Comparison of ENCODE assay signal across 8 cellular contexts in the genomic region with DNA sequence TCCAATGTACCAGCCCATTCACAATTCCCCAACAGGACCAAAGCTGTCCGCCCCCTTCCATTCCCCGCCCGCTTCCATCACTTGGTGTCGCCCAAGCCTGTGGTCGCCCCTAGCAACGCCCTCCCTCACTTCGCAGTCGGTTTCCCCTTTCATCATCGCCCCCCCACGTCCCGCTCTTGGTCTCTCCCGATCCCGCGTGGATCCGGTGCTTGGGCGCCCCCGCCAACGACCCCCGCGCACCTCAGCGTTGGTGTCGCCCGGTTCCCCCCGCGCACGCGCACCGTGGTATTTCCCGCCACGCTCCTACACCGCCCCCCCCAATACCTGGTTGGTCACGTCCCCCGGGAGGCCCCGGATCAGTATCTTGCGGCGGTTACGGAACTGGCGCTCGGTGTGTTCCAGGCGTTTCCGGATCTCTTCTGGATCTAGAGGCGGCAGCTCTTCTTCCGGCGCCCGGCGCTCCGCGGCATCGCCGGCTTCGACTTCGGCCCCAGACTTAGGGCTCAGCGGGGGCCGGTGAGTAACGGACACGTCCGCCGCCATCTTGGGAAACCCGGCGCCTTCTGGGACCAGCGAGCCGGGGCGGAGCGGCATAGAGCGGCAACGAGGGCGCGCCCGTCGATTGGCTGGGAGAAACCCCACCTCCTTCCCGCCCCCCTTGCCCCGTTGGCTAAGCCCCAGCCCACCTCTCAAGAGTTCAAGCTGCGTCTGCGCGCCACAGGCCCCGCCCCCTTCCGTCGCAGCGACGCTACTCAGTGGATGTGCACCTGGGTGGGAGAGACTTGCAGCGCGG. TPM values are rescaled to one million over a fixed set of nuclear protein-coding genes. Genes with fewer than 3 reads are reported as not detected.
DNase-seq lines count a peak whose midpoint lies in the region; ATAC-seq, FAIRE-seq and TF ChIP-seq lines count a peak whose summit lies in the region.

RAVER1 (minus strand) TSS at position 565 of the 793 bp plus-strand sequence; CDS start at position 543, 22 bp downstream.

- POLR2A ChIA-PET in CD4-positive, alpha-beta T cell (lab: Charles Lee), result interaction anchor here (0.6 to 1.9 kb wide), 11 partner anchors 10 to 271 kb away, joined by 3 to 10 read pairs (median 5); partner anchors contain the start of genes FDX2, ICAM1, PPAN and TYK2
- POLR2A ChIA-PET in HepG2 (lab: Yijun Ruan, JAX), result interaction anchor here (0.5 to 6.9 kb wide), 19 partner anchors 9 to 388 kb away, joined by 3 to 79 read pairs (median 5); partner anchors contain the start of genes CDC37, FDX2, ICAM1 and ICAM4

- in situ Hi-C loops in HepG2 (cut with HindIII; ENCODE audit: extremely low pct_ligation_motif_present, low pct_unique_long_range_greater_than_20kb), result no loop called here

- peak; percentile 54 for FAIRE-seq in HepG2 (lab: Jason Lieb, UNC)

- peak; percentile 75 to 92 for TF ChIP-seq POLR2A in HepG2 (IDR thresholded peaks at IDR 0.05; ENCODE audit: insufficient read depth in 1 of 2, low read depth in 2 of 2, low read length in 2 of 2)

- TF ChIP-seq EP300 in HepG2 (IDR thresholded peaks at IDR 0.05; ENCODE audit: low read depth in 2 of 2, low read length in 2 of 2), result no peak; a peak in 1 of 4 replicates
- peak; percentile 43; the same call in 1 of the 2 replicates for TF ChIP-seq EP300 in HepG2 (CRISPR knock-in tag; IDR thresholded peaks at IDR 0.05; ENCODE audit: borderline replicate concordance)

- H3K4me2 ChIP-seq in HepG2 (ENCODE audit: low read depth, low read length), result peak within 1 kb of the TSS; percentile 98

- peak within 1 kb of the TSS; percentile 96 for H3K9ac ChIP-seq in HepG2 (ENCODE audit: insufficient read depth, low read depth, low read length)

- peaks cover 41% of the 10 kb centered on the region for H3K36me3 Mint-ChIP-seq in CD4-positive, alpha-beta T cell (ENCODE audit: low read depth)
- peaks cover 46% of the 10 kb centered on the region for H3K36me3 Mint-ChIP-seq in dendritic cell treated with granulocyte-macrophage colony-stimulating factor and Interleukin-4, amounts not matched to agents 40 ng/mL and 50 ng/mL, for 4 days (ENCODE audit: low read depth)

- CTCF ChIA-PET in CD4-positive, alpha-beta T cell (lab: Charles Lee), result interaction anchor here (0.5 to 1.3 kb wide), 3 partner anchors 57 to 401 kb away, joined by 3 to 7 read pairs (median 6); no protein-coding TSS in a partner anchor
- CTCF ChIA-PET in HepG2 (lab: Yijun Ruan, JAX; ENCODE audit: low intra/inter-chr PET ratio, low total read pairs), result no interaction called here

- BruUV-seq in HepG2 (replicated peaks; lab: Mats Ljungman, UMichigan), result no TSS peak

- ATAC-seq in CD4-positive, alpha-beta T cell (ENCODE audit: poor library complexity), result peak; percentile 96
- ATAC-seq in GM19452 (IDR thresholded peaks at IDR 0.05; ENCODE audit: unreplicated experiment) (peak; percentile 87), HG03575 (IDR thresholded peaks at IDR 0.05; ENCODE audit: extremely low read depth, insufficient number of reproducible peaks, low FRiP score, unreplicated experiment) (peak; percentile 58), HepG2 (peak; percentile 70)

- no peaks in the 10 kb centered on the region for H3K9me3 ChIP-seq in CD4-positive, alpha-beta T cell (ENCODE audit: control insufficient read depth, low read length)
- no peaks in the 10 kb centered on the region for H3K9me3 ChIP-seq in HepG2 (ENCODE audit: low read length)

- no peaks in the 10 kb centered on the region for H3K9me3 Mint-ChIP-seq in CD4-positive, alpha-beta T cell
- no peaks in the 10 kb centered on the region for H3K9me3 Mint-ChIP-seq in dendritic cell treated with granulocyte-macrophage colony-stimulating factor and Interleukin-4, amounts not matched to agents 40 ng/mL and 50 ng/mL, for 4 days

- peak; percentile 42 for TF ChIP-seq RAD21 in HepG2 (CRISPR knock-in tag; IDR thresholded peaks at IDR 0.05)

- peak; percentile 96 to 98 (median 97) for DNase-seq in CD4-positive, alpha-beta T cell
- DNase-seq in NCI-H82 (lab: John Stamatoyannopoulos, UW) (peak; percentile 98), HepG2 (ENCODE audit: low spot score) (peak; percentile 91)
- peak; percentile 97 to 98 for DNase-seq in activated CD4-positive, alpha-beta T cell treated with anti-CD3 and anti-CD28 coated beads, Interleukin-2, amount 50 U/mL, for 4 hours
- peak; percentile 97 for DNase-seq in stimulated activated CD4-positive, alpha-beta T cell treated with anti-CD3 and anti-CD28 coated beads, Interleukin-2, amount 100 ng/mL, for 48 hours

- peaks cover 23% of the 10 kb centered on the region for H3K4me1 Mint-ChIP-seq in CD4-positive, alpha-beta T cell (ENCODE audit: low read depth)
- H3K4me1 Mint-ChIP-seq in dendritic cell treated with granulocyte-macrophage colony-stimulating factor and Interleukin-4, amounts not matched to agents 40 ng/mL and 50 ng/mL, for 4 days (ENCODE audit: low read depth), result peaks cover 44% of the 10 kb centered on the region

- no peaks in the 10 kb centered on the region for H3K27me3 Mint-ChIP-seq in CD4-positive, alpha-beta T cell
- H3K27me3 Mint-ChIP-seq in dendritic cell treated with granulocyte-macrophage colony-stimulating factor and Interleukin-4, amounts not matched to agents 40 ng/mL and 50 ng/mL, for 4 days, result no peaks in the 10 kb centered on the region

- H3K4me3 ChIP-seq in HepG2 (replicated peaks in 1 of 3; ENCODE audit: insufficient read depth in 1 of 3, low read depth in 2 of 3, low read length in 3 of 3), result peak within 1 kb of the TSS; percentile 77 to 89 (median 86)

- H4K20me1 ChIP-seq in HepG2 (ENCODE audit: insufficient read depth, low read length), result peaks cover 12% of the 10 kb centered on the region; the same call in 1 of the 2 replicates

- peak within 1 kb of the TSS; percentile 87 for H3K27ac ChIP-seq in CD4-positive, alpha-beta T cell (ENCODE audit: low read depth, low read length)
- H3K27ac ChIP-seq in HepG2 (ENCODE audit: extremely low read length, insufficient read depth, low read length), result peak within 1 kb of the TSS; percentile 95

- H3K27ac Mint-ChIP-seq in CD4-positive, alpha-beta T cell, result peak within 1 kb of the TSS; percentile 92
- H3K27ac Mint-ChIP-seq in dendritic cell treated with granulocyte-macrophage colony-stimulating factor and Interleukin-4, amounts not matched to agents 40 ng/mL and 50 ng/mL, for 4 days, result peak within 1 kb of the TSS; percentile 92

- under 1% methylated on average over 47 of the region's 82 CpGs for WGBS in HepG2 (ENCODE audit: low lambda C conversion rate)

- no peaks in the 10 kb centered on the region for H3K27me3 ChIP-seq in CD4-positive, alpha-beta T cell (ENCODE audit: control insufficient read depth, insufficient read depth, low read length)
- no peaks in the 10 kb centered on the region; a peak in 1 of 5 replicates for H3K27me3 ChIP-seq in HepG2 (ENCODE audit: control insufficient read depth in 1 of 2, insufficient read depth in 2 of 2, low read length in 2 of 2)

- H3K79me2 ChIP-seq in HepG2 (ENCODE audit: insufficient read depth, low read length), result peaks cover 37% of the 10 kb centered on the region

- H3K4me1 ChIP-seq in HepG2 (ENCODE audit: insufficient read depth, low read length), result peaks cover 37% of the 10 kb centered on the region

- H3K36me3 ChIP-seq in HepG2 (replicated peaks in 1 of 2; ENCODE audit: control insufficient read depth in 1 of 2, insufficient read depth in 2 of 2, low read length in 2 of 2), result peaks cover 18 to 28% of the 10 kb centered on the region in 2 experiments

- H2AFZ ChIP-seq in HepG2 (ENCODE audit: low read length), result no peak within 1 kb of the TSS

- TF ChIP-seq CTCF in CD4-positive, alpha-beta T cell (IDR thresholded peaks at IDR 0.05), result no peak
- TF ChIP-seq CTCF in HepG2 (CRISPR knock-in tag; IDR thresholded peaks at IDR 0.05), result no peak

- H3K4me3 Mint-ChIP-seq in CD4-positive, alpha-beta T cell, result peak within 1 kb of the TSS; percentile 96
- H3K4me3 Mint-ChIP-seq in dendritic cell treated with granulocyte-macrophage colony-stimulating factor and Interleukin-4, amounts not matched to agents 40 ng/mL and 50 ng/mL, for 4 days, result peak within 1 kb of the TSS; percentile 94

- intact Hi-C loops in CD4-positive, alpha-beta T cell (cut with DNase I, micrococcal nuclease), result loop anchor here (1.0 to 5.0 kb wide), 6 partner anchors 18 to 136 kb away; partner anchors contain the start of genes CDC37 (in 1 of the 2), ICAM4 (in 1 of the 2), ICAM5 (in 1 of the 2) and TYK2 (in 1 of the 2)
- intact Hi-C loops in dendritic cell treated with granulocyte-macrophage colony-stimulating factor and Interleukin-4, amounts not matched to agents 40 ng/mL and 50 ng/mL, for 4 days (cut with micrococcal nuclease), result loop anchor here (5.0 kb wide), 1 partner anchor 41 kb away; no protein-coding TSS in a partner anchor
- intact Hi-C loops in HepG2 (cut with micrococcal nuclease; ENCODE audit: unreplicated experiment), result loop anchor here (2.0 kb wide), 1 partner anchor 40 kb away; no protein-coding TSS in a partner anchor

TF ChIP-seq in HepG2, 621 proteins besides CTCF, POLR2A, EP300 and RAD21 (continues in another document):
- TF ChIP-seq THAP11 (CRISPR knock-in tag; IDR thresholded peaks at IDR 0.05) (peak; percentile 84), PAX8 (CRISPR knock-in tag; IDR thresholded peaks at IDR 0.05; ENCODE audit: borderline replicate concordance) (no peak), NR2F2 (IDR thresholded peaks at IDR 0.05; ENCODE audit: borderline replicate concordance, low read depth) (no peak)

RNA-seq across cellular contexts. Expression of gene RAVER1, which starts in this region (rescaled TPM):
- 10 to 100 TPM; 20.5 to 21.3 TPM for total RNA-seq in CD4-positive, alpha-beta T cell
- total RNA-seq in HepG2 (2016; rRNA removed; fragmentation: Illumina TruSeq; extraction: Trizol), result 7.9 and 17.7 TPM in 2 replicates
- 1.7 and 2.4 TPM in 2 replicates for total RNA-seq in HepG2 (2016; cell fraction: cytosol; rRNA removed; fragmentation: Illumina TruSeq; extraction: Trizol; ENCODE audit: low read depth)
- 9.0 and 15.8 TPM in 2 replicates for total RNA-seq in HepG2 (2016; cell fraction: insoluble cytoplasmic fraction; rRNA removed; fragmentation: Illumina TruSeq; extraction: Trizol)
- 6.6 and 7.1 TPM in 2 replicates for total RNA-seq in HepG2 (2016; cell fraction: membrane; rRNA removed; fragmentation: Illumina TruSeq; extraction: Trizol)
- total RNA-seq in HepG2 (2016; cell fraction: nucleus; rRNA removed; fragmentation: Illumina TruSeq; extraction: Trizol), result 16.3 and 16.5 TPM in 2 replicates
- polyA plus RNA-seq in HepG2 (2011; rRNA removed), result 3.6 and 4.4 TPM in 2 replicates
- 1.7 and 2.5 TPM in 2 replicates for polyA plus RNA-seq in HepG2 (2011; cell fraction: cytosol; rRNA removed)
- polyA plus RNA-seq in HepG2 (2011; cell fraction: nucleus; rRNA removed), result 34.1 and 48.6 TPM in 2 replicates
- 12.1 and 12.9 TPM in 2 replicates for polyA plus RNA-seq in HepG2 (2012)
- polyA plus RNA-seq in HepG2 (2016; cell fraction: cytosol; fragmentation: Illumina TruSeq; extraction: Trizol; ENCODE audit: low read depth), result 1.3 and 2.1 TPM in 2 replicates
- 26.5 and 42.8 TPM in 2 replicates for polyA plus RNA-seq in HepG2 (2016; cell fraction: insoluble cytoplasmic fraction; fragmentation: Illumina TruSeq; extraction: Trizol; ENCODE audit: low read depth)
- polyA plus RNA-seq in HepG2 (2016; cell fraction: membrane; fragmentation: Illumina TruSeq; extraction: Trizol; ENCODE audit: low read depth), result 5.1 and 6.9 TPM in 2 replicates
- 40.7 and 45.3 TPM in 2 replicates for polyA plus RNA-seq in HepG2 (2016; cell fraction: nucleus; fragmentation: Illumina TruSeq; extraction: Trizol; ENCODE audit: insufficient read depth, low read depth)
- 7.6 and 34.8 TPM in 2 replicates for polyA minus RNA-seq in HepG2 (2011; rRNA and poly(A)+ RNA removed; ENCODE audit: low replicate concordance)
- 17.3 and 17.5 TPM in 2 replicates for polyA minus RNA-seq in HepG2 (2011; cell fraction: cytosol; rRNA and poly(A)+ RNA removed)
- polyA minus RNA-seq in HepG2 (2011; cell fraction: nucleus; rRNA and poly(A)+ RNA removed), result 10.9 and 15.5 TPM in 2 replicates

Comparison
In these comparisons a context has a peak if more than half of its experiments do, and no peak if none do; other contexts are left out.
1. Peak in every context shown above with its lines: DNase-seq, ATAC-seq, H3K4me3 ChIP-seq and H3K27ac ChIP-seq.